Comparison of ENCODE assay signal across 22 cellular contexts in genomic region chr2:205702576-205702975, GRCh38. TPM values are rescaled to one million over a fixed set of nuclear protein-coding genes. Genes with fewer than 3 reads are reported as not detected.
DNase-seq lines count a peak whose midpoint lies in the region; ATAC-seq and TF ChIP-seq lines count a peak whose summit lies in the region.
"Had no signal": no experiment of that assay in that cellular context is flagged by ENCODE, and none has a peak within 500 bp of the region (broad histone marks: within the 10 kb centered on the region; RNA-seq: fewer than 3 reads in every experiment).

No MANE protein-coding gene starts in this region.

- H3K4me1 Mint-ChIP-seq in activated B cell treated with CpG ODN at 0.5 μM for 24 hours = peaks cover 59% of the 10 kb centered on the region

- TF ChIP-seq RAD21 in SK-N-SH (IDR thresholded peaks at IDR 0.05; ENCODE audit: low read length) = no peak

- H3F3A ChIP-seq in SK-N-SH (replicated peaks; ENCODE audit: insufficient read depth) = peaks cover 64% of the 10 kb centered on the region

- H3K27me3 Mint-ChIP-seq in activated B cell treated with CpG ODN at 0.5 μM for 24 hours = no peaks in the 10 kb centered on the region
- H3K27me3 Mint-ChIP-seq: activated naive CD8-positive, alpha-beta T cell treated with anti-CD3 and anti-CD28 coated beads, Interleukin-2, amount 10 ng/mL, durations not matched to agents 7 days and 5 days had no signal

- no peak overlapping the region for H3K4me3 ChIP-seq in SK-N-SH (ENCODE audit: low read depth in 2 of 2, low read length in 1 of 2)
- H3K4me3 ChIP-seq in iPS-20b (ENCODE audit: low read length) = no peak overlapping the region
- no peak overlapping the region for H3K4me3 ChIP-seq in stomach
- H3K4me3 ChIP-seq: upper lobe of left lung had no signal

- peaks cover 5 to 16% of the 10 kb centered on the region in 2 experiments for H3K36me3 ChIP-seq in SK-N-SH (replicated peaks in 1 of 2; ENCODE audit: control insufficient read depth in 1 of 2, insufficient read depth in 2 of 2, low read length in 1 of 2)
- peaks cover 9% of the 10 kb centered on the region; the same call in 1 of the 2 replicates for H3K36me3 ChIP-seq in iPS-20b (ENCODE audit: insufficient read depth, low read depth, low read length)
- peaks cover 0 to 21% (median 6%) of the 10 kb centered on the region in 4 donors for H3K36me3 ChIP-seq in stomach

- CTCF ChIA-PET in SK-N-SH (lab: Yijun Ruan, JAX) (interaction anchor here (0.7 kb wide), 1 partner anchor 55 kb away, joined by 3 read pairs; no protein-coding TSS in a partner anchor), activated B cell treated with CpG ODN at 0.5 μM for 24 hours (lab: Charles Lee) (no interaction called here)

- peak overlapping the region; percentile 33; the same call in 1 of the 2 replicates for H3K4me2 ChIP-seq in SK-N-SH

- 58% methylated on average over 1 of the region's 1 CpG for WGBS in SK-N-SH (ENCODE audit: low lambda C conversion rate)
- WGBS in stomach, 5 donors = 15 to 33% (median 19%) methylated on average over 1 of the region's 1 CpG

- H3K9me2 ChIP-seq in SK-N-SH = no peaks in the 10 kb centered on the region

- no peak for TF ChIP-seq POLR2A in stomach (IDR thresholded peaks at IDR 0.05)

- intact Hi-C loops in activated B cell treated with CpG ODN at 0.5 μM for 24 hours (cut with micrococcal nuclease) = loop anchor here (10.0 kb wide), 3 partner anchors 452 to 1922 kb away; partner anchors contain the start of genes EEF1B2, KLF7, METTL21A and NDUFS1
- intact Hi-C loops in stomach (cut with DNase I; ENCODE audit: low total_unique reads) = no loop called here

- no peak overlapping the region for H3K4me3 Mint-ChIP-seq in activated B cell treated with CpG ODN at 0.5 μM for 24 hours
- H3K4me3 Mint-ChIP-seq: activated naive CD8-positive, alpha-beta T cell treated with anti-CD3 and anti-CD28 coated beads, Interleukin-2, amount 10 ng/mL, durations not matched to agents 7 days and 5 days; CD14-positive monocyte; central memory CD8-positive, alpha-beta T cell had no signal

- H4K20me1 ChIP-seq in SK-N-SH (ENCODE audit: insufficient read depth) = no peaks in the 10 kb centered on the region

- H2AFZ ChIP-seq in SK-N-SH (ENCODE audit: low read depth) = no peak overlapping the region

- no peaks in the 10 kb centered on the region for H3K9me3 Mint-ChIP-seq in activated B cell treated with CpG ODN at 0.5 μM for 24 hours
- H3K9me3 Mint-ChIP-seq: activated naive CD8-positive, alpha-beta T cell treated with anti-CD3 and anti-CD28 coated beads, Interleukin-2, amount 10 ng/mL, durations not matched to agents 7 days and 5 days; CD14-positive monocyte; central memory CD8-positive, alpha-beta T cell had no signal

- H3K9ac ChIP-seq in SK-N-SH (no peak overlapping the region; the same call in 1 of the 2 replicates), iPS-20b (ENCODE audit: low read depth, low read length) (peak overlapping the region; percentile 0; the same call in 1 of the 2 replicates)

- ATAC-seq in SK-N-SH treated with all-trans-retinoic acid at 6 μM for 48 hours (no peak), activated B cell treated with CpG ODN at 0.5 μM for 24 hours (ENCODE audit: low read depth) (no peak), HG03025 (IDR thresholded peaks at IDR 0.05; ENCODE audit: low FRiP score, unreplicated experiment) (no peak)
- ATAC-seq: sciatic nerve had no signal

- H3K27ac Mint-ChIP-seq in activated B cell treated with CpG ODN at 0.5 μM for 24 hours = peak overlapping the region; percentile 43
- H3K27ac Mint-ChIP-seq: activated naive CD8-positive, alpha-beta T cell treated with anti-CD3 and anti-CD28 coated beads, Interleukin-2, amount 10 ng/mL, durations not matched to agents 7 days and 5 days; CD14-positive monocyte had no signal

- H3K27me3 ChIP-seq in SK-N-SH (ENCODE audit: insufficient read depth) (no peaks in the 10 kb centered on the region), iPS-20b (ENCODE audit: insufficient read depth, low read length) (no peaks in the 10 kb centered on the region), stomach (no peaks in the 10 kb centered on the region)
- H3K27me3 ChIP-seq: upper lobe of left lung had no signal

- H3K27ac ChIP-seq in SK-N-SH (ENCODE audit: low read depth in 2 of 2, low read length in 1 of 2) (peak overlapping the region in 1 of 2 experiments; percentile 98; a peak in 2 of 4 replicates), iPS-20b (ENCODE audit: low read length) (no peak overlapping the region), stomach (peak overlapping the region in 3 of 5 donors; percentile 21 to 87 (median 81))

- DNase-seq in SK-N-SH (no peak), activated B cell treated with CpG ODN at 0.5 μM for 24 hours (no peak), stomach (no peak), SW480 (ENCODE audit: low spot score) (no peak)
- DNase-seq in activated CD8-positive, alpha-beta memory T cell treated with anti-CD3 and anti-CD28 coated beads for 24 hours = no peak
- DNase-seq: 8988T; activated CD4-positive, alpha-beta T cell treated with anti-CD3 and anti-CD28 coated beads, Interleukin-2, amount 50 U/mL, for 4 hours; activated naive CD8-positive, alpha-beta T cell treated with anti-CD3 and anti-CD28 coated beads, Interleukin-2, amount 10 ng/mL, durations not matched to agents 7 days and 5 days; activated T-cell treated with anti-CD3 and anti-CD28 coated beads, Interleukin-2, amount 50 U/mL, for 48 hours; DMS153; HCEC 1CT; NCI-H2029 treated with DMSO at 0.1 percent for 48 hours; NCI-H524 treated with DMSO at 0.1 percent for 48 hours; OCI-M1; stimulated activated CD4-positive, alpha-beta T cell treated with anti-CD3 and anti-CD28 coated beads, Interleukin-4, amount 100 ng/mL, for 24 hours; upper lobe of left lung had no signal

- peaks cover 57% of the 10 kb centered on the region for H3K79me2 ChIP-seq in SK-N-SH (ENCODE audit: insufficient read depth)

- no peaks in the 10 kb centered on the region for H3K36me3 Mint-ChIP-seq in activated B cell treated with CpG ODN at 0.5 μM for 24 hours (ENCODE audit: low read depth)
- H3K36me3 Mint-ChIP-seq: activated naive CD8-positive, alpha-beta T cell treated with anti-CD3 and anti-CD28 coated beads, Interleukin-2, amount 10 ng/mL, durations not matched to agents 7 days and 5 days; CD14-positive monocyte had no signal

- POLR2A ChIA-PET in SK-N-SH (lab: Yijun Ruan, JAX) (no interaction called here), activated B cell treated with CpG ODN at 0.5 μM for 24 hours (lab: Charles Lee) (no interaction called here)

- no peaks in the 10 kb centered on the region for H3K9me3 ChIP-seq in SK-N-SH
- no peaks in the 10 kb centered on the region for H3K9me3 ChIP-seq in iPS-20b (ENCODE audit: insufficient read depth, low read depth, low read length)
- H3K9me3 ChIP-seq in stomach = no peaks in the 10 kb centered on the region
- H3K9me3 ChIP-seq: upper lobe of left lung had no signal

- TF ChIP-seq EP300 in SK-N-SH (IDR thresholded peaks at IDR 0.05; ENCODE audit: borderline replicate concordance in 1 of 2, low read depth in 1 of 2, low read length in 1 of 2) = no peak
- TF ChIP-seq EP300 in stomach (IDR thresholded peaks at IDR 0.05) = no peak

- no peak for TF ChIP-seq CTCF in SK-N-SH (IDR thresholded peaks at IDR 0.05)
- no peak for TF ChIP-seq CTCF in activated B cell treated with CpG ODN at 0.5 μM for 24 hours (IDR thresholded peaks at IDR 0.05)
- no peak for TF ChIP-seq CTCF in stomach (IDR thresholded peaks at IDR 0.05)

- H3K4me1 ChIP-seq in SK-N-SH (ENCODE audit: control insufficient read depth in 1 of 2, insufficient read depth in 2 of 2, low read depth in 1 of 2, low read length in 1 of 2) = peaks cover 9 to 72% of the 10 kb centered on the region in 2 experiments; a peak in 3 of 4 replicates
- peaks cover 44% of the 10 kb centered on the region for H3K4me1 ChIP-seq in iPS-20b (ENCODE audit: insufficient read depth, low read length)
- H3K4me1 ChIP-seq in stomach = peaks cover 24 to 97% (median 72%) of the 10 kb centered on the region in 4 donors

TF ChIP-seq in SK-N-SH, 30 proteins besides CTCF, POLR2A, EP300 and RAD21:
- TF ChIP-seq EZH2phosphoT487 (IDR thresholded peaks at IDR 0.05; ENCODE audit: borderline replicate concordance, low read depth) = no peak
- no peak for TF ChIP-seq POLR2AphosphoS5 (IDR thresholded peaks at IDR 0.05; ENCODE audit: low read depth, low read length)
- no peak for TF ChIP-seq MXI1 (IDR thresholded peaks at IDR 0.05; ENCODE audit: low read depth, low read length)
- no peak for TF ChIP-seq PBX3 (IDR thresholded peaks at IDR 0.05)
- no peak for TF ChIP-seq NFIC (IDR thresholded peaks at IDR 0.05; ENCODE audit: borderline replicate concordance)

TF ChIP-seq in SK-N-SH treated with all-trans-retinoic acid at 6 μM for 48 hours, 23 proteins besides CTCF, POLR2A, EP300 and RAD21 (continues in another document):
- no peak for TF ChIP-seq SNAI2 (CRISPR knock-in tag; IDR thresholded peaks at IDR 0.05)
- TF ChIP-seq TCF4 (CRISPR knock-in tag; IDR thresholded peaks at IDR 0.05; ENCODE audit: borderline replicate concordance) = no peak
- no peak for TF ChIP-seq TSHZ2 (CRISPR knock-in tag; IDR thresholded peaks at IDR 0.05)
- TF ChIP-seq OSR1 (CRISPR knock-in tag; IDR thresholded peaks at IDR 0.05) = no peak

RNA-seq across cellular contexts. Expression of gene NRP2, which starts 20.3 kb away (rescaled TPM):
- polyA plus RNA-seq in SK-N-SH (2012; rRNA removed) (66.9 and 68.8 TPM in 2 replicates), stomach (10 to 100 TPM in 1 of 3 donors, 1 to 10 TPM in 1, under 1 TPM in 1; 0.92 to 13.2 (median 2.9) TPM)
- 47.4 and 57.6 TPM in 2 replicates for polyA plus RNA-seq in SK-N-SH (2012; cell fraction: cytosol; rRNA removed)
- 48.8 and 59.3 TPM in 2 replicates for polyA plus RNA-seq in SK-N-SH (2012; cell fraction: nucleus; rRNA removed)
- total RNA-seq in activated B cell treated with CpG ODN at 0.5 μM for 24 hours (8.1 and 10.2 TPM in 2 replicates), stomach (100 to 1,000 TPM in 2 of 5 donors, 10 to 100 TPM in 3; 21.0 to 166 (median 56.9) TPM)
